33 cellular contexts compared by ENCODE assay signal in genomic region chr10:21899736-21900135, GRCh38.
"Had no signal": no experiment of that assay in that cellular context is flagged by ENCODE, and none has a peak within 500 bp of the region (broad histone marks: within the 10 kb centered on the region; RNA-seq: fewer than 3 reads in every experiment).

No MANE protein-coding gene starts in this region.

- H3K4me1 ChIP-seq: adrenal gland, ascending aorta, body of pancreas, breast epithelium had no signal

- H3K9me3 ChIP-seq: adrenal gland, ascending aorta, body of pancreas, breast epithelium had no signal

- DNase-seq: activated effector memory CD4-positive, alpha-beta T cell treated with anti-CD3 and anti-CD28 coated beads, Interleukin-2, amount 50 U/mL, for 16 hours; activated effector memory CD4-positive, alpha-beta T cell treated with Interleukin-2 at 50 U/mL for 16 hours; activated gamma-delta T cell; activated gamma-delta T cell treated with Interleukin-2 at 50 U/mL for 16 hours; activated naive CD4-positive, alpha-beta T cell; activated naive CD4-positive, alpha-beta T cell treated with anti-CD3 and anti-CD28 coated beads for 36 hours; activated naive CD4-positive, alpha-beta T cell treated with anti-CD3 and anti-CD28 coated beads, Interleukin-2, amount 10 ng/mL, durations not matched to agents 7 days and 5 days; activated naive CD4-positive, alpha-beta T cell treated with anti-CD3 and anti-CD28 coated beads, Interleukin-2, amount 50 U/mL, for 16 hours; activated naive CD4-positive, alpha-beta T cell treated with Interleukin-2 at 50 U/mL for 16 hours; activated naive CD8-positive, alpha-beta T cell treated with anti-CD3 and anti-CD28 coated beads for 36 hours; activated naive CD8-positive, alpha-beta T cell treated with anti-CD3 and anti-CD28 coated beads, Interleukin-2, amount 10 ng/mL, durations not matched to agents 7 days and 5 days; activated naive CD8-positive, alpha-beta T cell treated with anti-CD3 and anti-CD28 coated beads, Interleukin-2, amount 50 U/mL, for 24 hours; activated T-cell treated with anti-CD3 and anti-CD28 coated beads, Interleukin-2, amount 50 U/mL, for 24 hours; activated T-cell treated with anti-CD3 and anti-CD28 coated beads, Interleukin-2, amount 50 U/mL, for 4 hours; activated T-cell treated with anti-CD3 and anti-CD28 coated beads, Interleukin-2, amount 50 U/mL, for 48 hours; activated T-cell treated with anti-CD3 and anti-CD28 coated beads, Interleukin-2, amount 50 U/mL, for 72 hours; adrenal gland; amniotic stem cell; amygdala; anterior cingulate cortex; aorta; body of pancreas; brain microvascular endothelial cell; caudate nucleus; central memory CD4-positive, alpha-beta T cell; cerebellar nuclear complex had no signal

- ATAC-seq: activated naive CD4-positive, alpha-beta T cell treated with anti-CD3 and anti-CD28 coated beads, Interleukin-2, amount 50 U/mL, for 72 hours; activated naive CD8-positive, alpha-beta T cell treated with anti-CD3 and anti-CD28 coated beads, Interleukin-2, amount 50 U/mL, for 24 hours; activated T-cell treated with anti-CD3 and anti-CD28 coated beads, Interleukin-2, amount 50 U/mL, for 4 hours; activated T-cell treated with anti-CD3 and anti-CD28 coated beads, Interleukin-2, amount 50 U/mL, for 72 hours; activated T-helper 17 cell treated with anti-CD3 and anti-CD28 coated beads, Interleukin-2, amount 50 U/mL, for 72 hours; body of pancreas had no signal

- H3K27ac ChIP-seq: adrenal gland, ascending aorta, body of pancreas, brain microvascular endothelial cell, breast epithelium, cardiac muscle cell had no signal

- H3K36me3 ChIP-seq: adrenal gland, brain microvascular endothelial cell, breast epithelium, cardiac muscle cell had no signal

- FAIRE-seq: astrocyte, bronchial epithelial cell had no signal

- H3K27me3 ChIP-seq: adrenal gland, ascending aorta, body of pancreas, brain microvascular endothelial cell, breast epithelium, cardiac muscle cell had no signal

- H3K4me3 ChIP-seq: adrenal gland, ascending aorta, body of pancreas, breast epithelium, cardiac muscle cell had no signal
